8 cellular contexts compared by ENCODE assay signal in the genomic region with DNA sequence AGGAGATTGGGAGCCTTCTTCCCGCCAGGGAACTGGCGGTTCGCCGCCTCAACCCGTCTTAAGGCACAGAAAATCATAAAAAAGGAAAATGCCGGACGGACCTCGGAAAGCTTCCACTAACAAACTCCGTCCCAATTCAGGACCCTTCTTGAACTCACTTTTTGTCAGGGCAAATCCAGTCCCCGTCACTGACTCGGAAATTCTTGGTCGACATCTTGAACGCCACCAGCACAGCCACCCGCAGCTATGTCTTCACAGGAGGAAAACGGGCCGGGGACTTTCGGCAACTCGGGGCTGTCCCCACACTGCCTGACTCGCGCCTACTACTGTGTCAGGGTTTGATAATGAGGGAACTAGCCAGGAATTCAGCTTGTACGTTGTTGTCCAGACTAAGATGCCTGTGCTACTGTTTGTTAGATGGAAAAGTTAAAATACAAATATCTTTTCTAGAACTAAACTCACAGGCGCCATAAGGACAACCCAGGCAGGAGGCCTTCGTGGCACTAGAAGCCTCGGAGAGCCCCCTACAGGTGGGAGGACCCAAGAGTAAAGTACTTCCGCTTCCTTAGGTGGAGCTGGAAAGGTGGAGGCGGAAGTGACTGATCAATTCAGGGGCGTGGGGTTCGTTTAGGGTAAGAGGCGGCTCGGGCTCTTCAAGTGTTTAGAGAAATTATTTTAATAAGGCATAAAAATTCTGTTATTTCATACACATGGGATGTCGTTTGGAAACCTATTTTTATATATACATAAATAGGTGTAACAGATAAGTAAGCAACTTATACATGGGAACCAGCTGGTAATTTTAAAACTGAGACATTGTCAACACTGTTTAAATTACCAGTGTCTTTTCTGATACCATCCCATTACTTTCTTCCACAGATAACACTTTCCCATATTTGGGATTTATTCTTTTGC. TPM values are rescaled to one million over a fixed set of nuclear protein-coding genes. Genes with fewer than 3 reads are reported as not detected.
DNase-seq lines count a peak whose midpoint lies in the region; ATAC-seq and TF ChIP-seq lines count a peak whose summit lies in the region.

Gene ZRANB2 (minus strand): TSS at position 254 of the 915 bp plus-strand sequence. CDS start 40 bp downstream, at position 214.

- H3K4me1 ChIP-seq in adipocyte (ENCODE audit: control insufficient read depth, insufficient read depth, low read length) = peaks cover 24% of the 10 kb centered on the region
- peaks cover 22 to 34% (median 25%) of the 10 kb centered on the region in 4 donors for H3K4me1 ChIP-seq in upper lobe of left lung

- TF ChIP-seq CTCF in GM12872 (IDR thresholded peaks at IDR 0.05; ENCODE audit: insufficient read depth, low read depth, low read length) (peak; percentile 57), upper lobe of left lung (IDR thresholded peaks at IDR 0.05) (peak; percentile 42 to 63 (median 52))

- 0% methylated on average over 31 of the region's 31 CpGs for WGBS in upper lobe of left lung, 2 donors

- H3K27me3 ChIP-seq in adipocyte (replicated peaks; ENCODE audit: control insufficient read depth, insufficient read depth, low read length) = no peaks in the 10 kb centered on the region
- H3K27me3 ChIP-seq in upper lobe of left lung = no peaks in the 10 kb centered on the region

- intact Hi-C loops in cardiac septum (cut with DNase I) = loop anchor here (5.0 kb wide), 1 partner anchor 874 kb away; the partner anchor contains the start of gene LRRC40

- DNase-seq in NCI-H1417 (lab: John Stamatoyannopoulos, UW) (peak; percentile 95 to 98 (median 97)), SW480 (ENCODE audit: low spot score) (peak; percentile 97), adipocyte (ENCODE audit: low read depth) (peak; percentile 98), cardiac septum (ENCODE audit: low spot score) (peak; percentile 93), pons (ENCODE audit: low spot score) (peak; percentile 96), upper lobe of left lung (peak; percentile 87 to 89)

- peak within 1 kb of the TSS; percentile 87 to 94 (median 93) for H3K27ac ChIP-seq in upper lobe of left lung

- peak within 1 kb of the TSS; percentile 96 for H3K9ac ChIP-seq in adipocyte (ENCODE audit: low read length)

- peak within 1 kb of the TSS; percentile 92 for H3K4me3 ChIP-seq in adipocyte (ENCODE audit: low read length)
- H3K4me3 ChIP-seq in upper lobe of left lung = peak within 1 kb of the TSS; percentile 73 to 88 (median 80)

- TF ChIP-seq EP300 in upper lobe of left lung (IDR thresholded peaks at IDR 0.05) = no peak

- peak in 3 of 4 donors; percentile 65 to 81 (median 68) for TF ChIP-seq POLR2A in upper lobe of left lung (IDR thresholded peaks at IDR 0.05)

- peaks cover 24% of the 10 kb centered on the region for H3K36me3 ChIP-seq in adipocyte (ENCODE audit: control insufficient read depth, insufficient read depth, low read length, severe bottlenecking)
- H3K36me3 ChIP-seq in upper lobe of left lung = peaks cover 5 to 25% (median 17%) of the 10 kb centered on the region in 4 donors

- H3K9me3 ChIP-seq in adipocyte (ENCODE audit: control insufficient read depth, low read length) = no peaks in the 10 kb centered on the region
- no peaks in the 10 kb centered on the region for H3K9me3 ChIP-seq in upper lobe of left lung

- ATAC-seq in HG02759 (IDR thresholded peaks at IDR 0.05; ENCODE audit: unreplicated experiment) (peak; percentile 99), upper lobe of left lung (ENCODE audit: low FRiP score in 2 of 2) (peak; percentile 98)

RNA-seq across cellular contexts. Expression of gene ZRANB2, which starts in this region (rescaled TPM):
- total RNA-seq in cardiac septum = 51.2 TPM
- total RNA-seq in upper lobe of left lung = 100 to 1,000 TPM in 2 of 6 donors, 10 to 100 TPM in 4; 51.3 to 203 (median 69.7) TPM

Comparison
In these comparisons a context has a peak if more than half of its experiments do, and no peak if none do; other contexts are left out.
1. Peak in every context shown above with its lines: DNase-seq, ATAC-seq, H3K4me3 ChIP-seq and H3K27ac ChIP-seq.